17 cellular contexts compared by ENCODE assay signal in genomic region chr3:116020989-116021388, GRCh38.
"Had no signal": no experiment of that assay in that cellular context is flagged by ENCODE, and none has a peak within 500 bp of the region (broad histone marks: within the 10 kb centered on the region; RNA-seq: fewer than 3 reads in every experiment).

No MANE protein-coding gene starts in this region.

- H3K4me3 ChIP-seq: cardiac muscle cell, dorsolateral prefrontal cortex, suprapubic skin, transverse colon had no signal

- H3K9me3 ChIP-seq: suprapubic skin, transverse colon had no signal

- DNase-seq: activated CD4-positive, alpha-beta memory T cell treated with anti-CD3 and anti-CD28 coated beads, Interleukin-2, amount 10 ng/mL, durations not matched to agents 7 days and 5 days; activated CD4-positive, alpha-beta T cell treated with anti-CD3 and anti-CD28 coated beads for 48 hours; activated CD4-positive, CD25-positive, alpha-beta regulatory T cell; activated CD8-positive, alpha-beta memory T cell treated with anti-CD3 and anti-CD28 coated beads, Interleukin-2, amount 10 ng/mL, durations not matched to agents 7 days and 5 days; activated naive CD8-positive, alpha-beta T cell treated with anti-CD3 and anti-CD28 coated beads for 36 hours; amniotic stem cell; dorsolateral prefrontal cortex; foreskin melanocyte; glutamatergic neuron; hypothalamus; occipital lobe; stimulated activated CD4-positive, alpha-beta T cell treated with anti-CD3 and anti-CD28 coated beads, Interleukin-2, amount 100 ng/mL, for 24 hours; T1000; transverse colon had no signal

- ATAC-seq: activated CD8-positive, alpha-beta memory T cell treated with anti-CD3 and anti-CD28 coated beads, Interleukin-2, amount 10 ng/mL, durations not matched to agents 7 days and 5 days had no signal

- H3K36me3 ChIP-seq: cardiac muscle cell, suprapubic skin, transverse colon had no signal

- FAIRE-seq: keratinocyte had no signal

- H3K4me1 ChIP-seq: suprapubic skin, transverse colon had no signal

- H3K27me3 ChIP-seq: cardiac muscle cell, dorsolateral prefrontal cortex, suprapubic skin, transverse colon had no signal

- H3K27ac ChIP-seq: cardiac muscle cell, suprapubic skin, transverse colon had no signal
